17 cellular contexts compared by ENCODE assay signal in genomic region chr3:31903686-31904431, GRCh38.
DNase-seq lines count a peak whose midpoint lies in the region; ATAC-seq and TF ChIP-seq lines count a peak whose summit lies in the region.
"Had no signal": no experiment of that assay in that cellular context is flagged by ENCODE, and none has a peak within 500 bp of the region (broad histone marks: within the 10 kb centered on the region; RNA-seq: fewer than 3 reads in every experiment).

No MANE protein-coding gene starts in this region.

- no peak for DNase-seq in activated naive CD8-positive, alpha-beta T cell treated with anti-CD3 and anti-CD28 coated beads for 36 hours
- DNase-seq in activated naive CD8-positive, alpha-beta T cell treated with anti-CD3 and anti-CD28 coated beads, Interleukin-2, amount 50 U/mL, for 24 hours: no peak
- peak; percentile 50 for DNase-seq in OCI-LY7 (ENCODE audit: low spot score)
- peak; percentile 33 to 63 for DNase-seq in foreskin keratinocyte
- DNase-seq in stimulated activated naive B cell treated with anti-CD40 and anti-IgM and Interleukin-4, amounts not matched to agents 10 μg/mL and 1 μg/mL and 100 μg/mL, for 72 hours: no peak
- no peak for DNase-seq in retina
- DNase-seq in NCI-H1930 (lab: John Stamatoyannopoulos, UW): no peak
- DNase-seq: activated T-cell treated with anti-CD3 and anti-CD28 coated beads, Interleukin-2, amount 50 U/mL, for 1 hour; AML-193; aorta; dorsolateral prefrontal cortex; GF-D8; NCI-H446 treated with DMSO at 0.1 percent for 48 hours; SIG-M5 had no signal

- H3K36me3 ChIP-seq in OCI-LY7 (ENCODE audit: insufficient read depth, low read length): peaks cover 35% of the 10 kb centered on the region; the same call in 1 of the 2 replicates
- H3K36me3 ChIP-seq: HAP-1, right atrium auricular region had no signal

- intact Hi-C loops in OCI-LY7 (cut with micrococcal nuclease; ENCODE audit: unreplicated experiment): no loop called here

- peaks cover 31% of the 10 kb centered on the region for H3K4me1 Mint-ChIP-seq in activated naive CD8-positive, alpha-beta T cell treated with anti-CD3 and anti-CD28 coated beads for 36 hours
- peaks cover 34% of the 10 kb centered on the region for H3K4me1 Mint-ChIP-seq in activated naive CD8-positive, alpha-beta T cell treated with anti-CD3 and anti-CD28 coated beads, Interleukin-2, amount 50 U/mL, for 24 hours
- peaks cover 61 to 84% of the 10 kb centered on the region in 2 donors for H3K4me1 Mint-ChIP-seq in stimulated activated naive B cell treated with anti-CD40 and anti-IgM and Interleukin-4, amounts not matched to agents 10 μg/mL and 1 μg/mL and 100 μg/mL, for 72 hours

- H2AFZ ChIP-seq in OCI-LY7 (ENCODE audit: low read length): no peak overlapping the region

- H3K27ac Mint-ChIP-seq in activated naive CD8-positive, alpha-beta T cell treated with anti-CD3 and anti-CD28 coated beads for 36 hours: peak overlapping the region; percentile 44
- H3K27ac Mint-ChIP-seq in activated naive CD8-positive, alpha-beta T cell treated with anti-CD3 and anti-CD28 coated beads, Interleukin-2, amount 50 U/mL, for 24 hours: no peak overlapping the region
- H3K27ac Mint-ChIP-seq in stimulated activated naive B cell treated with anti-CD40 and anti-IgM and Interleukin-4, amounts not matched to agents 10 μg/mL and 1 μg/mL and 100 μg/mL, for 72 hours: peak overlapping the region; percentile 80

- POLR2A ChIA-PET in OCI-LY7 (lab: Charles Lee): interaction anchor here (0.5 to 1.8 kb wide), 11 partner anchors 7 to 969 kb away, joined by 3 to 9 read pairs (median 4); no protein-coding TSS in a partner anchor

- no peaks in the 10 kb centered on the region for H3K9me3 Mint-ChIP-seq in activated naive CD8-positive, alpha-beta T cell treated with anti-CD3 and anti-CD28 coated beads for 36 hours
- no peaks in the 10 kb centered on the region for H3K9me3 Mint-ChIP-seq in activated naive CD8-positive, alpha-beta T cell treated with anti-CD3 and anti-CD28 coated beads, Interleukin-2, amount 50 U/mL, for 24 hours
- H3K9me3 Mint-ChIP-seq in stimulated activated naive B cell treated with anti-CD40 and anti-IgM and Interleukin-4, amounts not matched to agents 10 μg/mL and 1 μg/mL and 100 μg/mL, for 72 hours: no peaks in the 10 kb centered on the region

- peak overlapping the region; percentile 45 for H3K4me2 ChIP-seq in OCI-LY7 (ENCODE audit: low read length)

- H3K27ac ChIP-seq in OCI-LY7 (ENCODE audit: low read depth, low read length, poor library complexity, severe bottlenecking): peak overlapping the region; percentile 27
- peak overlapping the region; percentile 72 for H3K27ac ChIP-seq in foreskin keratinocyte
- H3K27ac ChIP-seq: dorsolateral prefrontal cortex, right atrium auricular region had no signal

- peaks cover 2% of the 10 kb centered on the region for H3K36me3 Mint-ChIP-seq in activated naive CD8-positive, alpha-beta T cell treated with anti-CD3 and anti-CD28 coated beads for 36 hours
- no peaks in the 10 kb centered on the region for H3K36me3 Mint-ChIP-seq in activated naive CD8-positive, alpha-beta T cell treated with anti-CD3 and anti-CD28 coated beads, Interleukin-2, amount 50 U/mL, for 24 hours (ENCODE audit: low read depth)
- H3K36me3 Mint-ChIP-seq in stimulated activated naive B cell treated with anti-CD40 and anti-IgM and Interleukin-4, amounts not matched to agents 10 μg/mL and 1 μg/mL and 100 μg/mL, for 72 hours: peaks cover 9 to 31% of the 10 kb centered on the region in 2 donors

- BruUV-seq in OCI-LY7 (replicated peaks; lab: Mats Ljungman, UMichigan): no TSS peak

- CTCF ChIA-PET in OCI-LY7 (lab: Charles Lee; ENCODE audit: unreplicated experiment): interaction anchor here (0.9 kb wide), 1 partner anchor 12 kb away, joined by 4 read pairs; no protein-coding TSS in a partner anchor

- no peak overlapping the region for H3K4me3 ChIP-seq in OCI-LY7 (ENCODE audit: low read depth, low read length, poor library complexity, severe bottlenecking)
- H3K4me3 ChIP-seq: dorsolateral prefrontal cortex, HAP-1, right atrium auricular region had no signal

- peaks cover 95% of the 10 kb centered on the region for H3K4me1 ChIP-seq in OCI-LY7 (ENCODE audit: insufficient read depth, low read length, poor library complexity, severe bottlenecking)
- peaks cover 50% of the 10 kb centered on the region for H3K4me1 ChIP-seq in foreskin keratinocyte

- no peak overlapping the region for H3K4me3 Mint-ChIP-seq in activated naive CD8-positive, alpha-beta T cell treated with anti-CD3 and anti-CD28 coated beads for 36 hours
- H3K4me3 Mint-ChIP-seq in activated naive CD8-positive, alpha-beta T cell treated with anti-CD3 and anti-CD28 coated beads, Interleukin-2, amount 50 U/mL, for 24 hours: no peak overlapping the region
- peak overlapping the region in 1 of 2 donors; percentile 44 for H3K4me3 Mint-ChIP-seq in stimulated activated naive B cell treated with anti-CD40 and anti-IgM and Interleukin-4, amounts not matched to agents 10 μg/mL and 1 μg/mL and 100 μg/mL, for 72 hours

- no peak for ATAC-seq in activated naive CD8-positive, alpha-beta T cell treated with anti-CD3 and anti-CD28 coated beads, Interleukin-2, amount 50 U/mL, for 24 hours
- peak; percentile 42 for ATAC-seq in foreskin keratinocyte
- peak in 1 of 2 donors; percentile 31 for ATAC-seq in stimulated activated naive B cell treated with anti-CD40 and anti-IgM and Interleukin-4, amounts not matched to agents 10 μg/mL and 1 μg/mL and 100 μg/mL, for 72 hours (replicated peaks)
- ATAC-seq in GM19035 (IDR thresholded peaks at IDR 0.05; ENCODE audit: unreplicated experiment): no peak

- H3K27me3 ChIP-seq in foreskin keratinocyte: no peaks in the 10 kb centered on the region
- H3K27me3 ChIP-seq: dorsolateral prefrontal cortex, right atrium auricular region had no signal

- TF ChIP-seq CTCF in OCI-LY7 (conservative IDR thresholded peaks at IDR 0.05; ENCODE audit: low read length) (no peak), foreskin keratinocyte (conservative IDR thresholded peaks at IDR 0.05) (no peak)

- 0 out of 2 replicates have a peak, but pooled peaks cover 4% of the 10 kb centered on the region for H4K20me1 ChIP-seq in OCI-LY7 (ENCODE audit: insufficient read depth, low read length)

- no peaks in the 10 kb centered on the region for H3K9me2 ChIP-seq in OCI-LY7 (ENCODE audit: insufficient read depth, low read length)

- H3K9me3 ChIP-seq in OCI-LY7 (ENCODE audit: low read length): no peaks in the 10 kb centered on the region
- H3K9me3 ChIP-seq: HAP-1, right atrium auricular region had no signal

- peaks cover 95% of the 10 kb centered on the region for H3K79me2 ChIP-seq in OCI-LY7 (ENCODE audit: insufficient read depth, low read depth, low read length)

- no peaks in the 10 kb centered on the region for H3K27me3 Mint-ChIP-seq in activated naive CD8-positive, alpha-beta T cell treated with anti-CD3 and anti-CD28 coated beads for 36 hours
- no peaks in the 10 kb centered on the region for H3K27me3 Mint-ChIP-seq in activated naive CD8-positive, alpha-beta T cell treated with anti-CD3 and anti-CD28 coated beads, Interleukin-2, amount 50 U/mL, for 24 hours
- H3K27me3 Mint-ChIP-seq in stimulated activated naive B cell treated with anti-CD40 and anti-IgM and Interleukin-4, amounts not matched to agents 10 μg/mL and 1 μg/mL and 100 μg/mL, for 72 hours: no peaks in the 10 kb centered on the region

Comparison
In these comparisons a context has a peak if more than half of its experiments do, and no peak if none do; other contexts are left out.
1. DNase-seq: peak in OCI-LY7 (single experiment) and foreskin keratinocyte (2 of 2); none in activated naive CD8-positive, alpha-beta T cell treated with anti-CD3 and anti-CD28 coated beads for 36 hours (single experiment), activated naive CD8-positive, alpha-beta T cell treated with anti-CD3 and anti-CD28 coated beads, Interleukin-2, amount 50 U/mL, for 24 hours (single experiment), stimulated activated naive B cell treated with anti-CD40 and anti-IgM and Interleukin-4, amounts not matched to agents 10 μg/mL and 1 μg/mL and 100 μg/mL, for 72 hours (single experiment), retina (single experiment) and NCI-H1930 (0 of 2).